ENCODE assay signal across 12 cellular contexts in genomic region chr2:216918088-216918680, GRCh38. TPM values are rescaled to one million over a fixed set of nuclear protein-coding genes. Genes with fewer than 3 reads are reported as not detected.
DNase-seq lines count a peak whose midpoint lies in the region; ATAC-seq and TF ChIP-seq lines count a peak whose summit lies in the region.
"Had no signal": no experiment of that assay in that cellular context is flagged by ENCODE, and none has a peak within 500 bp of the region (broad histone marks: within the 10 kb centered on the region; RNA-seq: fewer than 3 reads in every experiment).

No MANE protein-coding gene starts in this region.

- peaks cover 0 to 2% (median 0%) of the 10 kb centered on the region in 8 donors for H3K9me3 Mint-ChIP-seq in CD4-positive, alpha-beta memory T cell
- H3K9me3 Mint-ChIP-seq: T-helper 1 cell treated with Interleukin-12 subunit alpha and Interleukin-12 subunit beta and Interleukin-4 antibody, amounts not matched to agents 30 μg/mL and 1 μg/mL, for 36 hours had no signal

- no peak overlapping the region for H2BK15ac ChIP-seq in neuronal stem cell (ENCODE audit: low read length)

- POLR2A ChIA-PET in CD4-positive, alpha-beta memory T cell (lab: Charles Lee; ENCODE audit: partially characterized antibody) = no interaction called here

- CTCF ChIA-PET in CD4-positive, alpha-beta memory T cell (lab: Charles Lee; ENCODE audit: partially characterized antibody) = no interaction called here

- no peak overlapping the region for H2AFZ ChIP-seq in neuronal stem cell (ENCODE audit: low read length)

- peaks cover 4 to 7% of the 10 kb centered on the region in 2 donors for H3K27me3 Mint-ChIP-seq in CD4-positive, alpha-beta memory T cell

- no peak overlapping the region for H4K91ac ChIP-seq in neuronal stem cell (ENCODE audit: low read depth, low read length, poor library complexity)

- H2BK12ac ChIP-seq in neuronal stem cell (ENCODE audit: low read length) = no peak overlapping the region

- H3K4me1 ChIP-seq in neuronal stem cell (ENCODE audit: control insufficient read depth in 2 of 2, insufficient read depth in 1 of 2, low read depth in 1 of 2, low read length in 2 of 2) = peaks cover 26 to 28% of the 10 kb centered on the region in 2 donors
- no peaks in the 10 kb centered on the region for H3K4me1 ChIP-seq in CD4-positive, alpha-beta memory T cell (ENCODE audit: insufficient read depth, low read length)

- no CpG with 5 or more reads among the region's 6 CpGs for WGBS in neuronal stem cell (ENCODE audit: extremely low coverage in 2 of 2, insufficient read length in 2 of 2, insufficient replicate concordance in 1 of 2), 2 donors

- H3K36me3 ChIP-seq in neuronal stem cell (replicated peaks in 1 of 2; ENCODE audit: control insufficient read depth in 2 of 2, insufficient read depth in 2 of 2, low read length in 2 of 2) = no peaks in the 10 kb centered on the region
- no peaks in the 10 kb centered on the region for H3K36me3 ChIP-seq in CD4-positive, alpha-beta memory T cell (ENCODE audit: insufficient read depth, low read length)
- H3K36me3 ChIP-seq: ovary had no signal

- H3K4me3 Mint-ChIP-seq in CD4-positive, alpha-beta memory T cell = no peak overlapping the region
- H3K4me3 Mint-ChIP-seq: T-helper 1 cell treated with Interleukin-12 subunit alpha and Interleukin-12 subunit beta and Interleukin-4 antibody, amounts not matched to agents 30 μg/mL and 1 μg/mL, for 36 hours had no signal

- peak overlapping the region; percentile 25 for H3K14ac ChIP-seq in neuronal stem cell (ENCODE audit: low read length)

- H3K4me3 ChIP-seq in epithelial cell of esophagus (ENCODE audit: low read length) (no peak overlapping the region), neuronal stem cell (ENCODE audit: low read length in 2 of 2) (no peak overlapping the region)
- no peak overlapping the region for H3K4me3 ChIP-seq in CD4-positive, alpha-beta memory T cell (ENCODE audit: low read length in 2 of 2)
- H3K4me3 ChIP-seq: ovary had no signal

- H3K36me3 Mint-ChIP-seq in CD4-positive, alpha-beta memory T cell = no peaks in the 10 kb centered on the region

- no peak overlapping the region for H3K27ac ChIP-seq in neuronal stem cell (replicated peaks; ENCODE audit: low read length)
- H3K27ac ChIP-seq in CD4-positive, alpha-beta memory T cell (ENCODE audit: low read depth, low read length) = no peak overlapping the region
- H3K27ac ChIP-seq: ovary had no signal

- no peak overlapping the region for H3K9ac ChIP-seq in neuronal stem cell (ENCODE audit: low read depth, low read length, poor library complexity)

- no peaks in the 10 kb centered on the region for H3K79me1 ChIP-seq in neuronal stem cell (ENCODE audit: low read depth, low read length)

- H2AK5ac ChIP-seq in neuronal stem cell (ENCODE audit: low read depth, low read length) = no peak overlapping the region

- ATAC-seq in GM21529 (IDR thresholded peaks at IDR 0.05; ENCODE audit: unreplicated experiment) = no peak
- ATAC-seq in HG03354 (IDR thresholded peaks at IDR 0.05; ENCODE audit: poor library complexity, severe bottlenecking, unreplicated experiment) = no peak
- no peak for ATAC-seq in HG03442 (IDR thresholded peaks at IDR 0.05; ENCODE audit: unreplicated experiment)

- no peak overlapping the region for H3K27ac Mint-ChIP-seq in CD4-positive, alpha-beta memory T cell
- H3K27ac Mint-ChIP-seq: T-helper 1 cell treated with Interleukin-12 subunit alpha and Interleukin-12 subunit beta and Interleukin-4 antibody, amounts not matched to agents 30 μg/mL and 1 μg/mL, for 36 hours had no signal

- no peak for TF ChIP-seq CTCF in epithelial cell of esophagus (IDR thresholded peaks at IDR 0.05; ENCODE audit: insufficient read depth, low read depth, low read length, missing control alignments)

- H3K9me3 ChIP-seq in neuronal stem cell (replicated peaks in 1 of 2; ENCODE audit: control insufficient read depth in 2 of 2, insufficient read depth in 1 of 2, low read depth in 1 of 2, low read length in 2 of 2) = peaks cover 2 to 13% of the 10 kb centered on the region in 2 donors
- no peaks in the 10 kb centered on the region for H3K9me3 ChIP-seq in CD4-positive, alpha-beta memory T cell (ENCODE audit: control insufficient read depth in 1 of 2, low read length in 2 of 2)
- H3K9me3 ChIP-seq: ovary had no signal

- no peak overlapping the region for H3K4ac ChIP-seq in neuronal stem cell (ENCODE audit: low read length)

- intact Hi-C loops in CD4-positive, alpha-beta memory T cell (cut with micrococcal nuclease) = no loop called here

- peak overlapping the region; percentile 24 for H3K18ac ChIP-seq in neuronal stem cell (ENCODE audit: low read length)

- no peaks in the 10 kb centered on the region for H3K4me1 Mint-ChIP-seq in CD4-positive, alpha-beta memory T cell

- H3K23ac ChIP-seq in neuronal stem cell (ENCODE audit: low read depth, low read length, poor library complexity) = no peak overlapping the region

- H2BK120ac ChIP-seq in neuronal stem cell (ENCODE audit: low read depth, low read length) = no peak overlapping the region

- no peak overlapping the region for H3K4me2 ChIP-seq in neuronal stem cell (ENCODE audit: insufficient read depth, low read length, poor library complexity, severe bottlenecking)

- no peaks in the 10 kb centered on the region for H3K27me3 ChIP-seq in neuronal stem cell (ENCODE audit: control insufficient read depth in 3 of 3, insufficient read depth in 3 of 3, low read depth in 1 of 3, low read length in 3 of 3)
- no peaks in the 10 kb centered on the region for H3K27me3 ChIP-seq in CD4-positive, alpha-beta memory T cell (ENCODE audit: insufficient read depth, low read length)
- H3K27me3 ChIP-seq: ovary had no signal

- peak; percentile 20 for DNase-seq in DMS 273 treated with DMSO at 0.1 percent for 48 hours (lab: John Stamatoyannopoulos, UW)
- peak; percentile 19 for DNase-seq in NCI-H2171 (lab: John Stamatoyannopoulos, UW)
- peak; percentile 80 for DNase-seq in epithelial cell of esophagus (ENCODE audit: low read depth)
- no peak for DNase-seq in neuronal stem cell (ENCODE audit: low spot score)
- DNase-seq in CD4-positive, alpha-beta memory T cell = no peak
- DNase-seq: ovary had no signal

- no peak overlapping the region for H2BK5ac ChIP-seq in neuronal stem cell (ENCODE audit: low read length)

- no peak overlapping the region for H4K8ac ChIP-seq in neuronal stem cell (ENCODE audit: low read depth, low read length)

RNA-seq across cellular contexts. Expression of gene TNP1, which starts 58.3 kb away (rescaled TPM):
- 0.15 TPM for polyA plus RNA-seq in neuronal stem cell (2013, experiment 1 of 2)
- not detected for polyA plus RNA-seq in neuronal stem cell (2013, experiment 2 of 2)
- total RNA-seq in CD4-positive, alpha-beta memory T cell = not detected
- polyA plus RNA-seq in CD4-positive, alpha-beta memory T cell = not detected
- total RNA-seq: chondrocyte, ovary, urinary bladder had no signal
- polyA plus RNA-seq: ovary, urinary bladder had no signal

Comparison
In these comparisons a context has a peak if more than half of its experiments do, and no peak if none do; other contexts are left out.
1. DNase-seq: peak in DMS 273 treated with DMSO at 0.1 percent for 48 hours (single experiment), NCI-H2171 (single experiment) and epithelial cell of esophagus (single experiment); none in neuronal stem cell (single experiment) and CD4-positive, alpha-beta memory T cell (0 of 5).